ENCODE assay signal across 9 cellular contexts in the genomic region with DNA sequence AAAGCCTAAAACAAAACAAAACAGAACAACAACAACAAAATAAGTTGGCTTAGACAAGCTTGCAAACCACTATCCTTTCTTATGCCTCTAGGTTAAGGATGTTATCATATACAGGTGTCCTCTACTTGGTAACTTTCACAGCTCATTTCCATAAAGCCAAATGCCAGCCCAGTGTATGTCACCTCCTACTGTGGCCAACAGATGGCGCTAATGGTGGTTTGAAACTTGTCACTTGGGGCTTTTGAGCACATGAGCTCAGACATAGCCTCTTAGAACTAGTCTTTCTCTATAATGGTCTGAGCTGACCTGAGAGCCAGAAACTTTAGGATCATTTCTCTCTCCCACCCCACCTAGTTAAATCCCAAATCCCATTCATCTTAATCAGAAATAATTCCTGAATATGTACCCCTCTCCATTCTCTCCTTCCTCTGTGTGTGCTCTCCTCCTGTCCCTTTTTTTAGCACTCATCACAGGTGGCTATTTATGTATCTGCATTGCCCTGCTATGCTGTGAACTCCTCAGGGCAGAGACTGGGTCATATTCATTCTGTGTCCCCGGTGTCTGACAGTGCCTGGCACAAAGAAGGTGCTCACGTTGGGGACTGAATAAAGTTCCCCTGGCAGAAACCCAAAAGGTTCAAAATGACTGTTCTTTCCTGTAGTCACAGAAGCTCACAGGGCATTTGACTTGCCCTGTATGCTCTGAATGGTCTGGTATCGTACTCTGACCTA.
DNase-seq lines count a peak whose midpoint lies in the region; ATAC-seq, FAIRE-seq and TF ChIP-seq lines count a peak whose summit lies in the region.
"Had no signal": no experiment of that assay in that cellular context is flagged by ENCODE, and none has a peak within 500 bp of the region (broad histone marks: within the 10 kb centered on the region; RNA-seq: fewer than 3 reads in every experiment).

No MANE protein-coding gene starts in this region.

- H3K36me3 Mint-ChIP-seq in activated naive CD4-positive, alpha-beta T cell treated with anti-CD3 and anti-CD28 coated beads, Interleukin-2, amount 10 ng/mL, durations not matched to agents 7 days and 5 days = no peaks in the 10 kb centered on the region
- H3K36me3 Mint-ChIP-seq: memory B cell had no signal

- H3K4me1 Mint-ChIP-seq in activated naive CD4-positive, alpha-beta T cell treated with anti-CD3 and anti-CD28 coated beads, Interleukin-2, amount 10 ng/mL, durations not matched to agents 7 days and 5 days = no peaks in the 10 kb centered on the region
- H3K4me1 Mint-ChIP-seq: memory B cell had no signal

- DNase-seq in GM12864 (ENCODE audit: low read depth) (peak; percentile 39), HuH-7.5 (ENCODE audit: low spot score) (peak; percentile 33), RCC 7860 (ENCODE audit: low spot score) (peak; percentile 36), heart right ventricle (peak; percentile 22 to 62), retinal pigment epithelial cell (ENCODE audit: low read depth) (peak; percentile 23), NCI-H2081 treated with DMSO at 0.1 percent for 48 hours (lab: John Stamatoyannopoulos, UW) (no peak)
- peak; percentile 62 for DNase-seq in activated naive CD4-positive, alpha-beta T cell treated with anti-CD3 and anti-CD28 coated beads, Interleukin-2, amount 10 ng/mL, durations not matched to agents 7 days and 5 days

- intact Hi-C loops in heart right ventricle (cut with DNase I) = loop anchor here in 4 of 10 donors (1.0 to 10.0 kb wide), 3 partner anchors 59 to 1097 kb away; no protein-coding TSS in a partner anchor

- no peaks in the 10 kb centered on the region for H3K36me3 ChIP-seq in heart right ventricle

- 19 to 20% methylated on average over 4 of the region's 4 CpGs for WGBS in heart right ventricle, 2 donors

- ATAC-seq in GM21737 (IDR thresholded peaks at IDR 0.05; ENCODE audit: unreplicated experiment) (peak; percentile 95), heart right ventricle (peak; percentile 82 to 97 (median 93))

- CTCF ChIA-PET in activated naive CD4-positive, alpha-beta T cell treated with anti-CD3 and anti-CD28 coated beads, Interleukin-2, amount 10 ng/mL, durations not matched to agents 7 days and 5 days (lab: Charles Lee) = interaction anchor here (0.8 to 1.6 kb wide), 7 partner anchors 10 to 940 kb away, joined by 3 to 4 read pairs (median 3); no protein-coding TSS in a partner anchor

- no peaks in the 10 kb centered on the region for H3K9me3 Mint-ChIP-seq in activated naive CD4-positive, alpha-beta T cell treated with anti-CD3 and anti-CD28 coated beads, Interleukin-2, amount 10 ng/mL, durations not matched to agents 7 days and 5 days
- H3K9me3 Mint-ChIP-seq: memory B cell had no signal

- TF ChIP-seq CTCF in GM12864 (IDR thresholded peaks at IDR 0.05; ENCODE audit: low read depth, low read length, missing control alignments) (peak; percentile 82), heart right ventricle (IDR thresholded peaks at IDR 0.05) (peak; percentile 62 to 84 (median 81)), retinal pigment epithelial cell (conservative IDR thresholded peaks at IDR 0.05; ENCODE audit: low read depth, low read length) (peak; percentile 91)

- H3K4me3 ChIP-seq in GM12864 (ENCODE audit: low read depth, low read length) (no peak overlapping the region), heart right ventricle (no peak overlapping the region), retinal pigment epithelial cell (ENCODE audit: low read length) (no peak overlapping the region)

- peaks cover 0 to 25% (median 3%) of the 10 kb centered on the region in 9 donors for H3K4me1 ChIP-seq in heart right ventricle

- H3K27me3 Mint-ChIP-seq in activated naive CD4-positive, alpha-beta T cell treated with anti-CD3 and anti-CD28 coated beads, Interleukin-2, amount 10 ng/mL, durations not matched to agents 7 days and 5 days = no peaks in the 10 kb centered on the region
- H3K27me3 Mint-ChIP-seq: memory B cell had no signal

- no peaks in the 10 kb centered on the region for H3K27me3 ChIP-seq in heart right ventricle

- peak; percentile 7 for FAIRE-seq in RCC 7860 (lab: Jason Lieb, UNC)

- H3K27ac ChIP-seq in heart right ventricle = peak overlapping the region in 8 of 10 donors; percentile 8 to 71 (median 58)

- H3K27ac Mint-ChIP-seq in activated naive CD4-positive, alpha-beta T cell treated with anti-CD3 and anti-CD28 coated beads, Interleukin-2, amount 10 ng/mL, durations not matched to agents 7 days and 5 days = no peak overlapping the region
- H3K27ac Mint-ChIP-seq: memory B cell had no signal

- no peaks in the 10 kb centered on the region for H3K9me3 ChIP-seq in heart right ventricle

- H3K4me3 Mint-ChIP-seq in activated naive CD4-positive, alpha-beta T cell treated with anti-CD3 and anti-CD28 coated beads, Interleukin-2, amount 10 ng/mL, durations not matched to agents 7 days and 5 days = no peak overlapping the region
- H3K4me3 Mint-ChIP-seq: memory B cell had no signal
